In genomic region chr22:36678477-36678876, GRCh38 we compare ENCODE assay signal across 10 cellular contexts. TPM values are rescaled to one million over a fixed set of nuclear protein-coding genes. Genes with fewer than 3 reads are reported as not detected.
"Had no signal": no experiment of that assay in that cellular context is flagged by ENCODE, and none has a peak within 500 bp of the region (broad histone marks: within the 10 kb centered on the region; RNA-seq: fewer than 3 reads in every experiment).

No MANE protein-coding gene starts in this region.

- H3K4me2 ChIP-seq: KMS-11 had no signal

- DNase-seq: IMR-90, KBM-7, KG1 had no signal

- H3K27ac Mint-ChIP-seq: IgD-negative memory B cell had no signal

- H3K4me1 Mint-ChIP-seq: IgD-negative memory B cell had no signal

- ATAC-seq: K562 had no signal

- H3K9ac ChIP-seq: KMS-11 had no signal

- FAIRE-seq: HTR-8/SVneo, K562 had no signal

- H3K4me3 Mint-ChIP-seq: IgD-negative memory B cell had no signal

- H3K4me3 ChIP-seq: K562 had no signal

- H3K27ac ChIP-seq: HL-60, KMS-11 had no signal

RNA-seq across cellular contexts. Expression of gene CACNG2, which starts 25.1 kb away (rescaled TPM):
- total RNA-seq: HT-29, HT1080, IMR-90, K562 had no signal
- polyA plus RNA-seq: IgD-negative memory B cell, IMR-90, K562 had no signal
